31 cellular contexts compared by ENCODE assay signal in the genomic region with DNA sequence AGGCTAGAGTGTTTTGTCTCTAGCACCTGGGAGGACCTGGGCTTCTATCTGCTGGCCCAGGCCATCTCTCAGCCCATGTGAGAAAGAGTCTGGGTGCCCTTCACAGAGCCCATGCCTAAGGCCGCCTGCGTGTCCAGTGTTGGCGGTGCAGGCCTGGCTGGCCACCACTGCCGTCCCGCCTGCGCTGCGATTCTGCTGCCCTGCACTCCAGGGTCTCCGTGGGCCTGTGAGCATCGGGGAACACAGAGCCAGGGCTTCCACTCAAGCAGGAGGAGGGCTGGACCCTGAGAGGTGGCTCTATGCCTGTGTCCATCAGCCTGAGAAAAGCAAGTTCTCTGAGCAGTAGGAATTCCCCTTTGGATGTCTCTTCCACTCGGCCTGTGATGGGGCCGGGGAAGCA.
"Had no signal": no experiment of that assay in that cellular context is flagged by ENCODE, and none has a peak within 500 bp of the region (broad histone marks: within the 10 kb centered on the region; RNA-seq: fewer than 3 reads in every experiment).

No MANE protein-coding gene starts in this region.

- H3K9me3 ChIP-seq: colonic mucosa, esophagus squamous epithelium, mucosa of descending colon, right lobe of liver, stomach, thyroid gland, vagina had no signal

- H2AFZ ChIP-seq: parathyroid adenoma had no signal

- FAIRE-seq: small intestine had no signal

- H3K79me2 ChIP-seq: parathyroid adenoma had no signal

- H3K27ac ChIP-seq: colonic mucosa, esophagus squamous epithelium, parathyroid adenoma, right lobe of liver, stomach, thyroid gland, vagina had no signal

- H3K4me3 ChIP-seq: colonic mucosa, esophagus squamous epithelium, lung, mucosa of descending colon, right lobe of liver, stomach, thyroid gland, vagina had no signal

- H3K4me1 Mint-ChIP-seq: mesothelial cell of epicardium had no signal

- H3K27me3 ChIP-seq: colonic mucosa, esophagus squamous epithelium, right lobe of liver, stomach, thyroid gland, vagina had no signal

- H3K4me3 Mint-ChIP-seq: immature natural killer cell; memory B cell; mesothelial cell of epicardium; naive thymus-derived CD4-positive, alpha-beta T cell; nephron had no signal

- H3K9ac ChIP-seq: parathyroid adenoma had no signal

- H3K9me3 Mint-ChIP-seq: immature natural killer cell, memory B cell, mesothelial cell of epicardium, nephron had no signal

- H3K4me1 ChIP-seq: colonic mucosa, parathyroid adenoma, thyroid gland, vagina had no signal

- DNase-seq: colonic mucosa; dermis blood vessel endothelial cell; effector memory CD4-positive, alpha-beta T cell; erythroblast; esophagus squamous epithelium; foreskin melanocyte; glutamatergic neuron; hypothalamus; immature natural killer cell; islet precursor cell; left ventricle myocardium superior; mucosa of descending colon; naive thymus-derived CD4-positive, alpha-beta T cell; occipital lobe; right lobe of liver; small intestine; stimulated activated CD4-positive, alpha-beta T cell treated with anti-CD3 and anti-CD28 coated beads, Interleukin-12 subunit alpha, Interleukin-12 subunit beta, amount 100 ng/mL, for 4 hours; stimulated activated CD4-positive, alpha-beta T cell treated with anti-CD3 and anti-CD28 coated beads, Interleukin-1b, Interleukin-23, amount 100 ng/mL, for 48 hours; stimulated activated CD4-positive, alpha-beta T cell treated with anti-CD3 and anti-CD28 coated beads, Interleukin-4, amount 100 ng/mL, for 1 hour; stimulated activated CD8-positive, alpha-beta memory T cell treated with anti-CD3 and anti-CD28 coated beads, Interleukin-4, amount 100 ng/mL, for 48 hours; stimulated activated naive CD4-positive, alpha-beta T cell treated with Interleukin-2 at 50 U/mL for 16 hours; stomach; thyroid gland; trophoblast cell had no signal

- H3K36me3 ChIP-seq: colonic mucosa, right lobe of liver had no signal

- H3K36me3 Mint-ChIP-seq: immature natural killer cell; memory B cell; naive thymus-derived CD4-positive, alpha-beta T cell had no signal

- H3K27me3 Mint-ChIP-seq: progenitor cell of endocrine pancreas had no signal

- H3K27ac Mint-ChIP-seq: immature natural killer cell; memory B cell; mesothelial cell of epicardium; naive thymus-derived CD4-positive, alpha-beta T cell; nephron; progenitor cell of endocrine pancreas had no signal
